Comparison of ENCODE assay signal across 22 cellular contexts in genomic region chr13:33556828-33557227, GRCh38.
A peak's percentile ranks its signal among the peaks of the same experiment; 100 is the strongest.
DNase-seq lines count a peak whose midpoint lies in the region; ATAC-seq and TF ChIP-seq lines count a peak whose summit lies in the region.
"Had no signal": no experiment of that assay in that cellular context is flagged by ENCODE, and none has a peak within 500 bp of the region (broad histone marks: within the 10 kb centered on the region; RNA-seq: fewer than 3 reads in every experiment).

No MANE protein-coding gene starts in this region.

- H4K91ac ChIP-seq in neuronal stem cell (ENCODE audit: low read depth, low read length, poor library complexity): no peak overlapping the region

- TF ChIP-seq RAD21 in SK-N-SH (IDR thresholded peaks at IDR 0.05; ENCODE audit: low read length): no peak
- no peak for TF ChIP-seq RAD21 in HCT116 (IDR thresholded peaks at IDR 0.05; ENCODE audit: low read depth)

- H3K27ac ChIP-seq in SK-N-SH (ENCODE audit: low read depth in 2 of 2, low read length in 1 of 2) (no peak overlapping the region), HCT116 (ENCODE audit: low read depth, low read length) (no peak overlapping the region), neuronal stem cell (replicated peaks; ENCODE audit: low read length) (no peak overlapping the region), endodermal cell (ENCODE audit: low read depth, low read length) (no peak overlapping the region)
- H3K27ac ChIP-seq: BLaER1 treated with 17β-estradiol and CSF1 and Interleukin-3, amounts not matched to agents 10 nM and 100 nM; SK-N-MC had no signal

- no peak for TF ChIP-seq EP300 in SK-N-SH (IDR thresholded peaks at IDR 0.05; ENCODE audit: borderline replicate concordance in 1 of 2, low read depth in 1 of 2, low read length in 1 of 2)

- H2BK12ac ChIP-seq in neuronal stem cell (ENCODE audit: low read length): no peak overlapping the region

- no peaks in the 10 kb centered on the region for H3K27me3 Mint-ChIP-seq in endodermal cell (ENCODE audit: insufficient read depth)
- H3K27me3 Mint-ChIP-seq: IgD-negative memory B cell had no signal

- H3K4me1 ChIP-seq in SK-N-SH (ENCODE audit: control insufficient read depth in 1 of 2, insufficient read depth in 2 of 2, low read depth in 1 of 2, low read length in 1 of 2) (peaks cover 0 to 9% of the 10 kb centered on the region in 2 experiments; a peak in 2 of 4 replicates), HCT116 (ENCODE audit: control insufficient read depth in 1 of 2, insufficient read depth in 2 of 2, low read length in 2 of 2) (no peaks in the 10 kb centered on the region), neuronal stem cell (ENCODE audit: control insufficient read depth in 2 of 2, insufficient read depth in 1 of 2, low read depth in 1 of 2, low read length in 2 of 2) (no peaks in the 10 kb centered on the region), endodermal cell (ENCODE audit: control insufficient read depth, insufficient read depth, low read length) (no peaks in the 10 kb centered on the region)
- H3K4me1 ChIP-seq: BLaER1 treated with 17β-estradiol and CSF1 and Interleukin-3, amounts not matched to agents 10 nM and 100 nM; Caco-2 had no signal

- H3K4me3 Mint-ChIP-seq in endodermal cell: no peak overlapping the region
- H3K4me3 Mint-ChIP-seq: CD4-positive, alpha-beta memory T cell; IgD-negative memory B cell had no signal

- no peak overlapping the region for H2BK5ac ChIP-seq in neuronal stem cell (ENCODE audit: low read length)

- no peaks in the 10 kb centered on the region for H3K79me1 ChIP-seq in neuronal stem cell (ENCODE audit: low read depth, low read length)

- POLR2A ChIA-PET in SK-N-SH (lab: Yijun Ruan, JAX): no interaction called here
- POLR2A ChIA-PET in HCT116 (lab: Charles Lee): no interaction called here

- H2AFZ ChIP-seq in SK-N-SH (ENCODE audit: low read depth): peak overlapping the region; percentile 39; the same call in 1 of the 2 replicates
- peak overlapping the region; percentile 58 for H2AFZ ChIP-seq in HCT116 (ENCODE audit: low read depth, low read length, poor library complexity, severe bottlenecking)
- H2AFZ ChIP-seq in neuronal stem cell (ENCODE audit: low read length): peak overlapping the region; percentile 39

- no peaks in the 10 kb centered on the region for H3K27me3 ChIP-seq in SK-N-SH (ENCODE audit: insufficient read depth)
- no peaks in the 10 kb centered on the region for H3K27me3 ChIP-seq in HCT116 (ENCODE audit: insufficient read depth, low read length)
- H3K27me3 ChIP-seq in neuronal stem cell (ENCODE audit: control insufficient read depth in 3 of 3, insufficient read depth in 3 of 3, low read depth in 1 of 3, low read length in 3 of 3): no peaks in the 10 kb centered on the region
- no peaks in the 10 kb centered on the region for H3K27me3 ChIP-seq in endodermal cell (ENCODE audit: control insufficient read depth, insufficient read depth, low read length, poor library complexity, severe bottlenecking)
- H3K27me3 ChIP-seq: BLaER1 treated with 17β-estradiol and CSF1 and Interleukin-3, amounts not matched to agents 10 nM and 100 nM had no signal

- H4K8ac ChIP-seq in neuronal stem cell (ENCODE audit: low read depth, low read length): no peak overlapping the region

- 100% methylated on average over 1 of the region's 1 CpG for WGBS in SK-N-SH (ENCODE audit: low lambda C conversion rate)
- WGBS in neuronal stem cell (ENCODE audit: extremely low coverage in 2 of 2, insufficient read length in 2 of 2, insufficient replicate concordance in 1 of 2), 2 donors: no CpG with 5 or more reads among the region's 1 CpG
- no CpG with 5 or more reads among the region's 1 CpG for WGBS in endodermal cell (ENCODE audit: insufficient coverage in 1 of 2, insufficient read length in 1 of 2), 2 experiments

- no peak for ATAC-seq in SK-N-SH treated with all-trans-retinoic acid at 6 μM for 48 hours
- no peak for ATAC-seq in HCT116

- no peaks in the 10 kb centered on the region for H3K9me3 ChIP-seq in SK-N-SH
- H3K9me3 ChIP-seq in HCT116 (ENCODE audit: control insufficient read depth in 1 of 2, insufficient read depth in 1 of 2, low read depth in 1 of 2, low read length in 2 of 2): no peaks in the 10 kb centered on the region
- H3K9me3 ChIP-seq in neuronal stem cell (replicated peaks in 1 of 2; ENCODE audit: control insufficient read depth in 2 of 2, insufficient read depth in 1 of 2, low read depth in 1 of 2, low read length in 2 of 2): peaks cover 0 to 2% of the 10 kb centered on the region in 2 donors
- H3K9me3 ChIP-seq in endodermal cell (ENCODE audit: control insufficient read depth, low read length): no peaks in the 10 kb centered on the region
- H3K9me3 ChIP-seq: Caco-2 had no signal

- no peaks in the 10 kb centered on the region for H3K79me2 ChIP-seq in SK-N-SH (ENCODE audit: insufficient read depth)
- no peaks in the 10 kb centered on the region for H3K79me2 ChIP-seq in HCT116 (ENCODE audit: insufficient read depth, low read length)

- H3F3A ChIP-seq in SK-N-SH (replicated peaks; ENCODE audit: insufficient read depth): peaks cover 9% of the 10 kb centered on the region

- H4K20me1 ChIP-seq in SK-N-SH (ENCODE audit: insufficient read depth) (no peaks in the 10 kb centered on the region), HCT116 (ENCODE audit: insufficient read depth) (no peaks in the 10 kb centered on the region)
- H4K20me1 ChIP-seq: BLaER1 treated with 17β-estradiol and CSF1 and Interleukin-3, amounts not matched to agents 10 nM and 100 nM had no signal

- intact Hi-C loops in HCT116 (cut with micrococcal nuclease): no loop called here

- H3K9me2 ChIP-seq in SK-N-SH (no peaks in the 10 kb centered on the region), HCT116 (ENCODE audit: insufficient read depth) (no peaks in the 10 kb centered on the region)

- CTCF ChIA-PET in SK-N-SH (lab: Yijun Ruan, JAX) (no interaction called here), HCT116 (lab: Charles Lee) (no interaction called here)

- no TSS peak for BruUV-seq in HCT116 (replicated peaks; lab: Mats Ljungman, UMichigan)

- H3K27ac Mint-ChIP-seq in endodermal cell: no peak overlapping the region
- H3K27ac Mint-ChIP-seq: CD4-positive, alpha-beta memory T cell; IgD-negative memory B cell had no signal

- no peaks in the 10 kb centered on the region for H3K36me3 ChIP-seq in SK-N-SH (replicated peaks in 1 of 2; ENCODE audit: control insufficient read depth in 1 of 2, insufficient read depth in 2 of 2, low read length in 1 of 2)
- H3K36me3 ChIP-seq in HCT116 (ENCODE audit: control insufficient read depth in 1 of 2, insufficient read depth in 2 of 2, low read length in 2 of 2): no peaks in the 10 kb centered on the region
- H3K36me3 ChIP-seq in neuronal stem cell (replicated peaks in 1 of 2; ENCODE audit: control insufficient read depth in 2 of 2, insufficient read depth in 2 of 2, low read length in 2 of 2): no peaks in the 10 kb centered on the region
- H3K36me3 ChIP-seq in endodermal cell (ENCODE audit: control insufficient read depth, insufficient read depth, low read length): no peaks in the 10 kb centered on the region
- H3K36me3 ChIP-seq: BLaER1 treated with 17β-estradiol and CSF1 and Interleukin-3, amounts not matched to agents 10 nM and 100 nM had no signal

- H3K23ac ChIP-seq in neuronal stem cell (ENCODE audit: low read depth, low read length, poor library complexity): no peak overlapping the region

- no peak overlapping the region for H3K4me2 ChIP-seq in SK-N-SH
- H3K4me2 ChIP-seq in HCT116 (ENCODE audit: low read length): no peak overlapping the region
- H3K4me2 ChIP-seq in neuronal stem cell (ENCODE audit: insufficient read depth, low read length, poor library complexity, severe bottlenecking): no peak overlapping the region
- H3K4me2 ChIP-seq: BLaER1 treated with 17β-estradiol and CSF1 and Interleukin-3, amounts not matched to agents 10 nM and 100 nM had no signal

- H2AK5ac ChIP-seq in neuronal stem cell (ENCODE audit: low read depth, low read length): no peak overlapping the region

- no peak overlapping the region for H3K14ac ChIP-seq in neuronal stem cell (ENCODE audit: low read length)

- no peak for TF ChIP-seq POLR2A in HCT116 (IDR thresholded peaks at IDR 0.05; ENCODE audit: borderline replicate concordance, extremely low read depth, insufficient read depth, insufficient read length)

- RAD21 ChIA-PET in HCT116 (lab: Charles Lee; ENCODE audit: low non-redundant PET in 1 of 2, low total read pairs in 2 of 2, uncharacterized antibody in 2 of 2, unreplicated experiment in 2 of 2): no interaction called here

- H3K36me3 Mint-ChIP-seq in endodermal cell (ENCODE audit: low read depth): no peaks in the 10 kb centered on the region
- H3K36me3 Mint-ChIP-seq: CD4-positive, alpha-beta memory T cell had no signal

- H3K4me3 ChIP-seq in SK-N-SH (ENCODE audit: low read depth in 2 of 2, low read length in 1 of 2) (no peak overlapping the region), HCT116 (replicated peaks in 1 of 2; ENCODE audit: low read depth in 1 of 2, low read length in 2 of 2) (no peak overlapping the region), epithelial cell of esophagus (ENCODE audit: low read length) (no peak overlapping the region), neuronal stem cell (ENCODE audit: low read length in 2 of 2) (no peak overlapping the region), endodermal cell (ENCODE audit: low read length) (no peak overlapping the region)
- H3K4me3 ChIP-seq: BLaER1 treated with 17β-estradiol and CSF1 and Interleukin-3, amounts not matched to agents 10 nM and 100 nM; SK-N-MC had no signal

- H3K9me3 Mint-ChIP-seq in endodermal cell: no peaks in the 10 kb centered on the region
- H3K9me3 Mint-ChIP-seq: CD4-positive, alpha-beta memory T cell; IgD-negative memory B cell had no signal

- DNase-seq in SK-N-SH: no peak
- no peak for DNase-seq in HCT116 (ENCODE audit: low read depth, low spot score)
- peak; percentile 80 for DNase-seq in epithelial cell of esophagus (ENCODE audit: low read depth)
- DNase-seq in neuronal stem cell (ENCODE audit: low spot score): no peak
- DNase-seq in endodermal cell: no peak
- no peak for DNase-seq in foreskin melanocyte
- DNase-seq in inferior parietal cortex (ENCODE audit: extremely low spot score): no peak
- DNase-seq: 8988T; Caco-2; CD4-positive, alpha-beta memory T cell; MV-4-11; NCI-H1694; NCI-H2081 treated with DMSO at 0.1 percent for 48 hours; NCI-H2171 treated with DMSO at 0.1 percent for 48 hours; NCI-H524 treated with DMSO at 0.1 percent for 48 hours; NCI-H82; RPMI8226; SHP77 had no signal

- no peak for TF ChIP-seq CTCF in SK-N-SH (IDR thresholded peaks at IDR 0.05)
- TF ChIP-seq CTCF in HCT116 (IDR thresholded peaks at IDR 0.05 in 2 of 3, conservative IDR thresholded peaks at IDR 0.05 in 1 of 3; ENCODE audit: borderline replicate concordance in 1 of 3, insufficient read depth in 1 of 3, low read depth in 2 of 3, low read length in 2 of 3): no peak
- no peak for TF ChIP-seq CTCF in epithelial cell of esophagus (IDR thresholded peaks at IDR 0.05; ENCODE audit: insufficient read depth, low read depth, low read length, missing control alignments)
- no peak for TF ChIP-seq CTCF in endodermal cell (conservative IDR thresholded peaks at IDR 0.05)

- no peak overlapping the region for H2BK120ac ChIP-seq in neuronal stem cell (ENCODE audit: low read depth, low read length)

- no peak overlapping the region for H3K18ac ChIP-seq in neuronal stem cell (ENCODE audit: low read length)

- peaks cover 6% of the 10 kb centered on the region for H3K4me1 Mint-ChIP-seq in endodermal cell
- H3K4me1 Mint-ChIP-seq: CD4-positive, alpha-beta memory T cell; IgD-negative memory B cell had no signal

- no peak overlapping the region for H3K9ac ChIP-seq in SK-N-SH
- H3K9ac ChIP-seq in HCT116 (ENCODE audit: low read length): no peak overlapping the region
- no peak overlapping the region for H3K9ac ChIP-seq in neuronal stem cell (ENCODE audit: low read depth, low read length, poor library complexity)
- no peak overlapping the region for H3K9ac ChIP-seq in endodermal cell (ENCODE audit: extremely low read depth, low read length, poor library complexity, severe bottlenecking)
- H3K9ac ChIP-seq: BLaER1 treated with 17β-estradiol and CSF1 and Interleukin-3, amounts not matched to agents 10 nM and 100 nM had no signal

- no peak overlapping the region for H3K4ac ChIP-seq in neuronal stem cell (ENCODE audit: low read length)

- no peak overlapping the region for H2BK15ac ChIP-seq in neuronal stem cell (ENCODE audit: low read length)
